Comparison of ENCODE assay signal across 11 cellular contexts in the genomic region with DNA sequence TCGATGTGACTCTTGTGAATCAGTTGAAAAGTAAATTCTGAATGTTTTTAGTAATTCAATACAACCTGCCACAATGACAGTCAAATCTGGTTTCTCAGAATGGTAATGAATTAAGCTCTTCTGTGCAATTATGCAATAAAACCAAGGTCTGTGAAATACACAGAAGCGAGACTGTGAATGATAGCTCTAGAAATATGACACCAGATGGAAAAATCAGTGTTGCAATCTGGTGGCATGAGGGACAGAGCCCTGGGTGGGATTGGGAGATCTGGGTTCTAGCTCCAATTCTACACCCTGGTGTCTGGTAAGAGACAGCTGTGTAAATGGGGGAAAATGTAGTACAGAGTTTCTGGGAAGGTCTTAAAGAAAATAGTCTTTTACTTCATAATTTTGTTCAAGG.
DNase-seq lines count a peak whose midpoint lies in the region; ATAC-seq and TF ChIP-seq lines count a peak whose summit lies in the region.
"Had no signal": no experiment of that assay in that cellular context is flagged by ENCODE, and none has a peak within 500 bp of the region (broad histone marks: within the 10 kb centered on the region; RNA-seq: fewer than 3 reads in every experiment).

No MANE protein-coding gene starts in this region.

- TF ChIP-seq POLR2A in thyroid gland (IDR thresholded peaks at IDR 0.05), result no peak

- ATAC-seq in esophagus mucosa (no peak), GM19467 (IDR thresholded peaks at IDR 0.05; ENCODE audit: unreplicated experiment) (no peak)

- no peak overlapping the region for H3K27ac ChIP-seq in thyroid gland

- H3K27me3 ChIP-seq in thyroid gland, result no peaks in the 10 kb centered on the region

- no peak for TF ChIP-seq CTCF in thyroid gland (IDR thresholded peaks at IDR 0.05)

- no peaks in the 10 kb centered on the region for H3K36me3 ChIP-seq in thyroid gland

- no peaks in the 10 kb centered on the region for H3K4me1 ChIP-seq in thyroid gland

- DNase-seq in GF-D8 (lab: John Stamatoyannopoulos, UW) (peak; percentile 2), NCI-H1694 (lab: John Stamatoyannopoulos, UW) (peak; percentile 86), SHP77 treated with DMSO at 0.1 percent for 48 hours (lab: John Stamatoyannopoulos, UW) (peak; percentile 49), kidney glomerular epithelial cell (lab: John Stamatoyannopoulos, UW) (peak; percentile 12), thyroid gland (no peak)
- no peak for DNase-seq in stimulated activated CD4-positive, alpha-beta T cell treated with anti-CD3 and anti-CD28 coated beads, Interleukin-15, amount 100 ng/mL, for 24 hours
- DNase-seq: activated effector memory CD4-positive, alpha-beta T cell treated with anti-CD3 and anti-CD28 coated beads, Interleukin-2, amount 50 U/mL, for 16 hours; DMS79 treated with DMSO at 0.1 percent for 48 hours; naive B cell had no signal

- H3K4me3 ChIP-seq in thyroid gland (replicated peaks in 1 of 3), result no peak overlapping the region

- intact Hi-C loops in thyroid gland (cut with DNase I), result no loop called here

- 73 to 78% methylated on average over 2 of the region's 2 CpGs for WGBS in thyroid gland, 2 donors

- no peaks in the 10 kb centered on the region for H3K9me3 ChIP-seq in thyroid gland

Comparison
In these comparisons a context has a peak if more than half of its experiments do, and no peak if none do; other contexts are left out.
1. DNase-seq: peak in GF-D8 (single experiment), NCI-H1694 (single experiment), SHP77 treated with DMSO at 0.1 percent for 48 hours (single experiment) and kidney glomerular epithelial cell (single experiment); none in thyroid gland (0 of 2) and stimulated activated CD4-positive, alpha-beta T cell treated with anti-CD3 and anti-CD28 coated beads, Interleukin-15, amount 100 ng/mL, for 24 hours (single experiment).